Comparison of ENCODE assay signal across 24 cellular contexts in genomic region chr2:48915884-48916283, GRCh38.
"Had no signal": no experiment of that assay in that cellular context is flagged by ENCODE, and none has a peak within 500 bp of the region (broad histone marks: within the 10 kb centered on the region; RNA-seq: fewer than 3 reads in every experiment).

No MANE protein-coding gene starts in this region.

- H3K4me3 ChIP-seq: left lung, lower lobe of right lung, mucosa of descending colon, pancreas, prostate gland, spleen, suprapubic skin, thoracic aorta, tibial artery, upper lobe of right lung had no signal

- H3K27ac ChIP-seq: left lung, lower lobe of right lung, pancreas, prostate gland, spleen, suprapubic skin, thoracic aorta, tibial artery, upper lobe of right lung had no signal

- DNase-seq: hippocampal formation; left colon; left lung; lower lobe of right lung; mammary epithelial cell; mesenchymal stem cell; mucosa of descending colon; naive thymus-derived CD4-positive, alpha-beta T cell; nucleus accumbens; pancreas; retina; right cardiac atrium; small intestine; spleen; stimulated activated CD4-positive, alpha-beta T cell treated with anti-CD3 and anti-CD28 coated beads, Interleukin-4, amount 100 ng/mL, for 24 hours; stimulated activated naive CD4-positive, alpha-beta T cell; tibial artery; trophoblast cell; upper lobe of right lung had no signal

- H3K4me1 ChIP-seq: left lung, lower lobe of right lung, pancreas, prostate gland, spleen, suprapubic skin, tibial artery, upper lobe of right lung had no signal

- ATAC-seq: left colon; left lung; mucosa of descending colon; naive thymus-derived CD4-positive, alpha-beta T cell; natural killer cell treated with Interleukin-12 subunit alpha and Interleukin-12 subunit beta and Interleukin-15 and Interleukin-18, amount 100 ng/mL, for 72 hours; pancreas; right cardiac atrium; stimulated activated effector memory CD8-positive, alpha-beta T cell treated with anti-CD3 and anti-CD28 coated beads, Interleukin-12 subunit alpha, Interleukin-12 subunit beta, amount 100 ng/mL, for 72 hours; upper lobe of right lung had no signal

- H3K36me3 ChIP-seq: left lung, lower lobe of right lung, pancreas, prostate gland, spleen, suprapubic skin, thoracic aorta, tibial artery, upper lobe of right lung had no signal

- H3K9me3 ChIP-seq: lower lobe of right lung, mucosa of descending colon, pancreas, prostate gland, suprapubic skin, thoracic aorta, upper lobe of right lung had no signal

- H3K27me3 ChIP-seq: left lung, pancreas, spleen, suprapubic skin, tibial artery, upper lobe of right lung had no signal
